In genomic region chr1:35226546-35226945, GRCh38 we compare ENCODE assay signal across 18 cellular contexts. TPM values are rescaled to one million over a fixed set of nuclear protein-coding genes. Genes with fewer than 3 reads are reported as not detected.
DNase-seq lines count a peak whose midpoint lies in the region; ATAC-seq, FAIRE-seq and TF ChIP-seq lines count a peak whose summit lies in the region.
"Had no signal": no experiment of that assay in that cellular context is flagged by ENCODE, and none has a peak within 500 bp of the region (broad histone marks: within the 10 kb centered on the region; RNA-seq: fewer than 3 reads in every experiment).

No MANE protein-coding gene starts in this region.

- H3K27me3 ChIP-seq in IMR-90 (ENCODE audit: control insufficient read depth, insufficient read depth, low read length), result no peaks in the 10 kb centered on the region; the same call in 1 of the 2 replicates
- H3K27me3 ChIP-seq in K562 (ENCODE audit: control insufficient read depth in 2 of 2, insufficient read depth in 2 of 2, low read length in 2 of 2), result no peaks in the 10 kb centered on the region
- H3K27me3 ChIP-seq: BLaER1 treated with 17β-estradiol and CSF1 and Interleukin-3, amounts not matched to agents 10 nM and 100 nM had no signal

- H3K4ac ChIP-seq in IMR-90 (ENCODE audit: low read depth, low read length), result no peak overlapping the region

- CTCF ChIA-PET in IMR-90 (lab: Yijun Ruan, JAX), result no interaction called here
- CTCF ChIA-PET in K562 (lab: Yijun Ruan, JAX; ENCODE audit: low intra/inter-chr PET ratio), result no interaction called here

- TF ChIP-seq CTCF in IMR-90 (conservative IDR thresholded peaks at IDR 0.05; ENCODE audit: low read depth, low read length) (no peak), K562 (IDR thresholded peaks at IDR 0.05 in 2 of 3, conservative IDR thresholded peaks at IDR 0.05 in 1 of 3; ENCODE audit: insufficient read depth in 2 of 3, low read depth in 1 of 3, low read length in 3 of 3) (no peak)

- H4K20me1 ChIP-seq in IMR-90 (ENCODE audit: insufficient read depth, low read length) (no peaks in the 10 kb centered on the region), K562 (replicated peaks; ENCODE audit: control insufficient read depth, insufficient read depth, low read length) (no peaks in the 10 kb centered on the region)
- H4K20me1 ChIP-seq: BLaER1 treated with 17β-estradiol and CSF1 and Interleukin-3, amounts not matched to agents 10 nM and 100 nM had no signal

- FAIRE-seq in K562 (lab: Jason Lieb, UNC), result peak; percentile 46
- FAIRE-seq: A549, D721Med, G401.6, GM19239 had no signal

- no peak overlapping the region for H2BK120ac ChIP-seq in IMR-90 (ENCODE audit: low read depth, low read length)

- H3K36me3 ChIP-seq in IMR-90 (ENCODE audit: control insufficient read depth, insufficient read depth, low read length), result no peaks in the 10 kb centered on the region
- H3K36me3 ChIP-seq in K562 (ENCODE audit: control insufficient read depth, insufficient read depth, low read length), result no peaks in the 10 kb centered on the region
- H3K36me3 ChIP-seq: BLaER1 treated with 17β-estradiol and CSF1 and Interleukin-3, amounts not matched to agents 10 nM and 100 nM had no signal

- POLR2A ChIA-PET in IMR-90 (lab: Charles Lee; ENCODE audit: unreplicated experiment), result no interaction called here
- POLR2A ChIA-PET in K562 (lab: Yijun Ruan, JAX), result interaction anchor here (0.7 to 1.4 kb wide), 4 partner anchors 9 to 21 kb away, joined by 3 read pairs; no protein-coding TSS in a partner anchor

- H2AK9ac ChIP-seq in IMR-90 (replicated peaks; ENCODE audit: low read depth, low read length, poor library complexity), result no peak overlapping the region

- no peak overlapping the region for H2BK15ac ChIP-seq in IMR-90 (ENCODE audit: low read depth, low read length)

- dilution Hi-C loops in IMR-90 (cut with HindIII; ENCODE audit: low sequenced_read_pairs, unreplicated experiment), result no loop called here

- no peak for ATAC-seq in IMR-90 (ENCODE audit: low read depth)
- no peak for ATAC-seq in K562
- ATAC-seq in Right ventricle myocardium inferior, result no peak
- ATAC-seq: A549; CD8-positive, alpha-beta T cell had no signal

- H3K9me1 ChIP-seq in IMR-90 (ENCODE audit: insufficient read depth, low read length) (0 out of 2 replicates have a peak, but pooled peaks cover 3% of the 10 kb centered on the region), K562 (ENCODE audit: control insufficient read depth, insufficient read depth, low read length) (no peaks in the 10 kb centered on the region)

- H3K9me3 ChIP-seq in IMR-90 (ENCODE audit: control insufficient read depth, insufficient read depth, low read length) (0 out of 2 replicates have a peak, but pooled peaks cover 2% of the 10 kb centered on the region), K562 (replicated peaks; ENCODE audit: control insufficient read depth, insufficient read depth, low read depth, low read length) (no peaks in the 10 kb centered on the region)
- H3K9me3 ChIP-seq: A549, Caco-2 had no signal

- no peak for DNase-seq in IMR-90
- DNase-seq in K562 (ENCODE audit: extremely low read depth in 1 of 4, low spot score in 3 of 4), result no peak
- DNase-seq in Right ventricle myocardium inferior (ENCODE audit: missing footprints), result no peak
- DNase-seq in SW 1271 (lab: John Stamatoyannopoulos, UW), result no peak
- DNase-seq in 8988T, result no peak
- DNase-seq: AML-193; Caco-2; Calu3; CD4-positive, alpha-beta T cell; CD8-positive, alpha-beta T cell; DMS79 treated with DMSO at 0.1 percent for 48 hours; GF-D8 had no signal

- in situ Hi-C loops in IMR-90 (cut with MboI; ENCODE audit: low sequenced_read_pairs) (no loop called here), K562 (cut with MboI) (no loop called here)

- no peak overlapping the region for H3K23ac ChIP-seq in IMR-90 (ENCODE audit: low read depth, low read length)

- H3K4me3 ChIP-seq in IMR-90 (ENCODE audit: insufficient read depth, low read depth, low read length) (no peak overlapping the region), K562 (no peak overlapping the region)
- H3K4me3 ChIP-seq: A549; BLaER1 treated with 17β-estradiol and CSF1 and Interleukin-3, amounts not matched to agents 10 nM and 100 nM had no signal

- no peak overlapping the region for H4K91ac ChIP-seq in IMR-90 (ENCODE audit: insufficient read depth, low read depth, low read length)

- H3K27ac ChIP-seq in IMR-90 (ENCODE audit: insufficient read depth, low read length) (no peak overlapping the region), K562 (ENCODE audit: extremely low read depth, low read depth, low read length) (no peak overlapping the region)
- H3K27ac ChIP-seq: A549; BLaER1 treated with 17β-estradiol and CSF1 and Interleukin-3, amounts not matched to agents 10 nM and 100 nM; C4-2B had no signal

- no peak overlapping the region for H2AFZ ChIP-seq in IMR-90 (replicated peaks; ENCODE audit: low read length, poor library complexity)
- H2AFZ ChIP-seq in K562 (ENCODE audit: low read depth, low read length), result no peak overlapping the region

- H3K4me2 ChIP-seq in IMR-90 (ENCODE audit: low read depth, low read length), result no peak overlapping the region
- no peak overlapping the region for H3K4me2 ChIP-seq in K562 (ENCODE audit: insufficient read depth, low read length)
- H3K4me2 ChIP-seq: A549; BLaER1 treated with 17β-estradiol and CSF1 and Interleukin-3, amounts not matched to agents 10 nM and 100 nM had no signal

- no peak overlapping the region for H2BK5ac ChIP-seq in IMR-90 (ENCODE audit: low read depth, low read length, poor library complexity, severe bottlenecking)

- BruUV-seq in IMR-90 (replicated peaks; lab: Mats Ljungman, UMichigan) (no TSS peak), K562 (replicated peaks; lab: Mats Ljungman, UMichigan) (no TSS peak)

- H3K18ac ChIP-seq in IMR-90 (ENCODE audit: low read depth, low read length), result no peak overlapping the region

- TF ChIP-seq EP300 in K562 (IDR thresholded peaks at IDR 0.05; ENCODE audit: low read length), result no peak

- TF ChIP-seq POLR2A in IMR-90 (IDR thresholded peaks at IDR 0.05; ENCODE audit: low read depth, low read length), result no peak
- no peak for TF ChIP-seq POLR2A in K562 (conservative IDR thresholded peaks at IDR 0.05)

- H2BK20ac ChIP-seq in IMR-90 (ENCODE audit: low read depth, low read length), result no peak overlapping the region

- H3K9ac ChIP-seq in IMR-90 (ENCODE audit: low read depth, low read length) (no peak overlapping the region), K562 (ENCODE audit: insufficient read depth in 1 of 2, low read depth in 2 of 2, low read length in 2 of 2) (no peak overlapping the region)
- H3K9ac ChIP-seq: BLaER1 treated with 17β-estradiol and CSF1 and Interleukin-3, amounts not matched to agents 10 nM and 100 nM had no signal

- H4K5ac ChIP-seq in IMR-90 (ENCODE audit: low read depth, low read length), result no peak overlapping the region

- intact Hi-C loops in IMR-90 (cut with micrococcal nuclease), result no loop called here
- intact Hi-C loops in K562 (cut with micrococcal nuclease), result no loop called here
- intact Hi-C loops in Right ventricle myocardium inferior (cut with DNase I), result no loop called here

- H3K4me1 ChIP-seq in IMR-90 (ENCODE audit: control insufficient read depth, insufficient read depth, low read length), result peaks cover 13% of the 10 kb centered on the region
- H3K4me1 ChIP-seq in K562 (replicated peaks in 1 of 2; ENCODE audit: control insufficient read depth in 2 of 2, insufficient read depth in 2 of 2, low read length in 2 of 2), result peaks cover 0 to 8% of the 10 kb centered on the region in 2 experiments; a peak in 2 of 5 replicates
- H3K4me1 ChIP-seq: A549; BLaER1 treated with 17β-estradiol and CSF1 and Interleukin-3, amounts not matched to agents 10 nM and 100 nM; Caco-2 had no signal

- WGBS in IMR-90 (ENCODE audit: extremely low coverage in 2 of 2, insufficient read length in 1 of 2), 2 experiments, result no CpG with 5 or more reads among the region's 2 CpGs
- WGBS in K562 (ENCODE audit: insufficient coverage, low coverage, missing lambda C conversion rate), result 27% methylated on average over 2 of the region's 2 CpGs

- H4K8ac ChIP-seq in IMR-90 (ENCODE audit: low read depth in 2 of 2, low read length in 2 of 2), result no peak overlapping the region

- no peaks in the 10 kb centered on the region for H3K79me2 ChIP-seq in K562 (ENCODE audit: control insufficient read depth, insufficient read depth, low read length)

- H3K56ac ChIP-seq in IMR-90 (ENCODE audit: extremely low read depth, insufficient read depth, low read length), result no peak overlapping the region

- H3K14ac ChIP-seq in IMR-90 (replicated peaks; ENCODE audit: low read depth, low read length), result no peak overlapping the region

- H2AK5ac ChIP-seq in IMR-90 (ENCODE audit: low read depth, low read length), result no peak overlapping the region

- no peaks in the 10 kb centered on the region for H3K79me1 ChIP-seq in IMR-90 (ENCODE audit: low read depth in 1 of 2, low read length in 2 of 2)

- TF ChIP-seq RAD21 in IMR-90 (IDR thresholded peaks at IDR 0.05; ENCODE audit: low read length), result no peak
- no peak for TF ChIP-seq RAD21 in K562 (CRISPR knock-in tag; conservative IDR thresholded peaks at IDR 0.05 in 1 of 2, IDR thresholded peaks at IDR 0.05 in 1 of 2)

RNA-seq across cellular contexts. Expression of gene SFPQ, which starts 33.6 kb away (rescaled TPM):
- 53.9 and 121 TPM in 2 replicates for total RNA-seq in IMR-90 (2012; rRNA removed)
- 91.4 and 121 TPM in 2 replicates for polyA plus RNA-seq in IMR-90 (2012; rRNA removed)
- 25.7 and 28.4 TPM in 2 replicates for polyA plus RNA-seq in IMR-90 (2012; cell fraction: cytosol; rRNA removed)
- polyA plus RNA-seq in IMR-90 (2012; cell fraction: nucleus; rRNA removed; ENCODE audit: low replicate concordance), result 122 and 444 TPM in 2 replicates
- 205 and 671 TPM in 2 replicates for total RNA-seq in K562 (2011; cell fraction: chromatin; rRNA removed; ENCODE audit: low replicate concordance)
- total RNA-seq in K562 (2011; cell fraction: nucleolus; rRNA removed), result 112 and 137 TPM in 2 replicates
- 370 and 701 TPM in 2 replicates for total RNA-seq in K562 (2011; cell fraction: nucleoplasm; rRNA removed)
- 346 and 402 TPM in 2 replicates for total RNA-seq in K562 (2014; rRNA removed)
- total RNA-seq in K562 (2014; rRNA removed; fragmentation: Illumina TruSeq; extraction: Trizol), result 477 and 544 TPM in 2 replicates
- total RNA-seq in K562 (2015; rRNA removed; fragmentation: Illumina TruSeq; extraction: Trizol), result 480 and 510 TPM in 2 replicates
- 341 and 367 TPM in 2 replicates for total RNA-seq in K562 (2021)
- 135 and 164 TPM in 2 replicates for polyA plus RNA-seq in K562 (2011; rRNA removed)
- 48.2 and 57.6 TPM in 2 replicates for polyA plus RNA-seq in K562 (2011; cell fraction: cytosol; rRNA removed)
- 222 and 300 TPM in 2 replicates for polyA plus RNA-seq in K562 (2011; cell fraction: nucleus; rRNA removed)
- 216 and 359 TPM in 2 replicates for polyA plus RNA-seq in K562 (2012)
- 501 and 562 TPM in 2 replicates for polyA plus RNA-seq in K562 (2014; fragmentation: Illumina TruSeq; extraction: Trizol)
- polyA plus RNA-seq in K562 (2014; fragmentation: Nextera tagmentation; extraction: Ambion mirVana), result 10 to 100 TPM; 69.7 to 73.4 TPM
- 266 and 399 TPM in 2 replicates for polyA plus RNA-seq in K562 (2014; rRNA removed)
- 261 and 336 TPM in 2 replicates for polyA minus RNA-seq in K562 (2011; rRNA and poly(A)+ RNA removed)
- 91.0 and 96.7 TPM in 2 replicates for polyA minus RNA-seq in K562 (2011; cell fraction: cytosol; rRNA and poly(A)+ RNA removed)
- polyA minus RNA-seq in K562 (2011; cell fraction: nucleus; rRNA and poly(A)+ RNA removed), result 163 and 287 TPM in 2 replicates
- total RNA-seq in Right ventricle myocardium inferior, result 79.2 TPM

RNA-seq across cellular contexts. Expression of gene ZMYM4, which starts 42.0 kb away (rescaled TPM):
- total RNA-seq in IMR-90 (2012; rRNA removed), result 53.8 and 56.9 TPM in 2 replicates
- 11.2 and 14.7 TPM in 2 replicates for polyA plus RNA-seq in IMR-90 (2012; rRNA removed)
- 2.5 and 4.2 TPM in 2 replicates for polyA plus RNA-seq in IMR-90 (2012; cell fraction: cytosol; rRNA removed)
- 2.4 and 27.3 TPM in 2 replicates for polyA plus RNA-seq in IMR-90 (2012; cell fraction: nucleus; rRNA removed; ENCODE audit: low replicate concordance)
- 45.4 and 172 TPM in 2 replicates for total RNA-seq in K562 (2011; cell fraction: chromatin; rRNA removed; ENCODE audit: low replicate concordance)
- total RNA-seq in K562 (2011; cell fraction: nucleolus; rRNA removed), result 21.7 and 37.4 TPM in 2 replicates
- total RNA-seq in K562 (2011; cell fraction: nucleoplasm; rRNA removed), result 46.6 and 51.5 TPM in 2 replicates
- 42.5 and 43.7 TPM in 2 replicates for total RNA-seq in K562 (2014; rRNA removed)
- total RNA-seq in K562 (2014; rRNA removed; fragmentation: Illumina TruSeq; extraction: Trizol), result 72.0 and 86.8 TPM in 2 replicates
- 61.3 and 63.3 TPM in 2 replicates for total RNA-seq in K562 (2015; rRNA removed; fragmentation: Illumina TruSeq; extraction: Trizol)
- 77.2 and 85.0 TPM in 2 replicates for total RNA-seq in K562 (2021)
- 58.4 and 68.0 TPM in 2 replicates for polyA plus RNA-seq in K562 (2011; rRNA removed)
- polyA plus RNA-seq in K562 (2011; cell fraction: cytosol; rRNA removed), result 14.8 and 31.2 TPM in 2 replicates
- polyA plus RNA-seq in K562 (2011; cell fraction: nucleus; rRNA removed), result 25.3 and 39.9 TPM in 2 replicates
- polyA plus RNA-seq in K562 (2012), result 33.8 and 41.6 TPM in 2 replicates
- 57.0 and 68.7 TPM in 2 replicates for polyA plus RNA-seq in K562 (2014; fragmentation: Illumina TruSeq; extraction: Trizol)
- polyA plus RNA-seq in K562 (2014; fragmentation: Nextera tagmentation; extraction: Ambion mirVana), result 10 to 100 TPM; 15.2 to 19.1 TPM
- 35.7 and 45.0 TPM in 2 replicates for polyA plus RNA-seq in K562 (2014; rRNA removed)
- 142 and 182 TPM in 2 replicates for polyA minus RNA-seq in K562 (2011; rRNA and poly(A)+ RNA removed)
- 48.1 and 61.0 TPM in 2 replicates for polyA minus RNA-seq in K562 (2011; cell fraction: cytosol; rRNA and poly(A)+ RNA removed)
- 29.5 and 68.4 TPM in 2 replicates for polyA minus RNA-seq in K562 (2011; cell fraction: nucleus; rRNA and poly(A)+ RNA removed)
- 27.7 TPM for total RNA-seq in Right ventricle myocardium inferior
